1 cellular context compared by ENCODE assay signal in genomic region chr11:112881461-112881860, GRCh38.
A peak's percentile ranks its signal among the peaks of the same experiment; 100 is the strongest.
TF ChIP-seq lines count a peak whose summit lies in the region.

No MANE protein-coding gene starts in this region.

TF ChIP-seq in SK-N-SH, 30 proteins besides CTCF, POLR2A, EP300 and RAD21 (continued from another document):
- TF ChIP-seq GATA2 (CRISPR knock-in tag; IDR thresholded peaks at IDR 0.05) (no peak), REST (IDR thresholded peaks at IDR 0.05; ENCODE audit: low read depth, low read length) (no peak), MEF2A (IDR thresholded peaks at IDR 0.05; ENCODE audit: borderline replicate concordance, low read depth) (no peak), EZH2phosphoT487 (IDR thresholded peaks at IDR 0.05; ENCODE audit: borderline replicate concordance, low read depth) (no peak), FOXJ3 (CRISPR knock-in tag; IDR thresholded peaks at IDR 0.05) (no peak), FOXM1 (IDR thresholded peaks at IDR 0.05; ENCODE audit: low read depth) (no peak), RXRA (IDR thresholded peaks at IDR 0.05; ENCODE audit: borderline replicate concordance, low read depth) (no peak), SIN3A (IDR thresholded peaks at IDR 0.05; ENCODE audit: borderline replicate concordance, low read depth, low read length) (no peak), RCOR1 (IDR thresholded peaks at IDR 0.05; ENCODE audit: low read length) (peak; percentile 36; the same call in 1 of the 2 replicates), SMC3 (IDR thresholded peaks at IDR 0.05; ENCODE audit: low read depth, low read length) (no peak), TCF12 (IDR thresholded peaks at IDR 0.05) (no peak), RFX5 (IDR thresholded peaks at IDR 0.05; ENCODE audit: low read length) (peak; percentile 90), CHD2 (IDR thresholded peaks at IDR 0.05; ENCODE audit: low read length, partially characterized antibody) (peak; percentile 81), TEAD4 (IDR thresholded peaks at IDR 0.05; ENCODE audit: borderline replicate concordance, insufficient read depth) (no peak), IRF3 (IDR thresholded peaks at IDR 0.05; ENCODE audit: low read depth, low read length) (peak; percentile 61; the same call in 1 of the 2 replicates), USF2 (IDR thresholded peaks at IDR 0.05; ENCODE audit: borderline replicate concordance, low read depth, low read length) (no peak), FOSL2 (IDR thresholded peaks at IDR 0.05; ENCODE audit: borderline replicate concordance, low read depth) (no peak)
